20 cellular contexts compared by ENCODE assay signal in the genomic region with DNA sequence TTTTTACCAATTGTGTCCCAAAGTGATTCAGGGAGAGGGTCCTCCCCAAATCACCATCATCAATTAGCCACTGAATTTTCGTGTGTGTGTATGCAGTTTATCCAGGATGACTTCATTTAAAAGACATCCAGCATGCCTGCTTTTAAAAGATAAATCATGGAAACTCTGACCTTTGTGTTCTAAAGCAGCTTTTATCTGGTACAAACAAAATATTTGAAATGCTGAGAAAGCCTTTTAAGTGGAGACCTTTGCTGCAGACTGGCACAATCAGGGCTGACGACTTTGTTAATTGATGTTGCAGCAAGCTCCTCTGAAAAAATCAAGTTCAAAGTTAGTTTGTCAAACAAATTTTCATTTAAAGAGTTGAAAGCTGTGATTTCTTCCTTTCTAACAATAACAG.
"Had no signal": no experiment of that assay in that cellular context is flagged by ENCODE, and none has a peak within 500 bp of the region (broad histone marks: within the 10 kb centered on the region; RNA-seq: fewer than 3 reads in every experiment).

No MANE protein-coding gene starts in this region.

- H3K27ac ChIP-seq: dorsolateral prefrontal cortex, heart left ventricle, right atrium auricular region, suprapubic skin, thyroid gland, upper lobe of right lung, vagina had no signal

- H3K4me3 Mint-ChIP-seq: naive thymus-derived CD8-positive, alpha-beta T cell had no signal

- H3K4me1 Mint-ChIP-seq: naive thymus-derived CD8-positive, alpha-beta T cell had no signal

- H3K36me3 ChIP-seq: heart left ventricle, right atrium auricular region, suprapubic skin, thyroid gland, upper lobe of right lung, vagina had no signal

- H3K27me3 ChIP-seq: right atrium auricular region, suprapubic skin, thyroid gland, upper lobe of right lung, vagina had no signal

- H3K4me1 ChIP-seq: heart left ventricle, right atrium auricular region, suprapubic skin, thyroid gland, upper lobe of right lung, vagina had no signal

- H3K4me3 ChIP-seq: dorsolateral prefrontal cortex, heart left ventricle, mucosa of descending colon, right atrium auricular region, suprapubic skin, thyroid gland, upper lobe of right lung, vagina had no signal

- H3K9me3 ChIP-seq: mucosa of descending colon, right atrium auricular region, thyroid gland, upper lobe of right lung, vagina had no signal

- H3K27ac Mint-ChIP-seq: naive thymus-derived CD8-positive, alpha-beta T cell had no signal

- DNase-seq: cortex of kidney; dorsolateral prefrontal cortex; effector CD8-positive, alpha-beta T cell; heart left ventricle; mesendoderm; mucosa of descending colon; naive thymus-derived CD8-positive, alpha-beta T cell; posterior cingulate gyrus; stimulated activated CD4-positive, alpha-beta T cell treated with anti-CD3 and anti-CD28 coated beads, Interleukin-2, amount 100 ng/mL, for 48 hours; stimulated activated naive CD4-positive, alpha-beta T cell treated with Interleukin-2 at 50 U/mL for 16 hours; thyroid gland; upper lobe of right lung had no signal

- ATAC-seq: esophagus mucosa; heart left ventricle; mucosa of descending colon; naive thymus-derived CD8-positive, alpha-beta T cell; upper lobe of right lung had no signal

- FAIRE-seq: endometrium, frontal cortex, keratinocyte, small intestine had no signal
